Comparison of ENCODE assay signal across 18 cellular contexts in genomic region chr5:13625616-13626198, GRCh38.
"Had no signal": no experiment of that assay in that cellular context is flagged by ENCODE, and none has a peak within 500 bp of the region (broad histone marks: within the 10 kb centered on the region; RNA-seq: fewer than 3 reads in every experiment).

No MANE protein-coding gene starts in this region.

- ATAC-seq: heart left ventricle; left ventricle myocardium superior; pancreas; stimulated activated memory B cell treated with anti-CD40 and anti-IgM and Interleukin-4, amounts not matched to agents 10 μg/mL and 1 μg/mL and 100 μg/mL, for 72 hours; T-helper 17 cell had no signal

- H3K27me3 ChIP-seq: heart left ventricle, neural progenitor cell, pancreas had no signal

- H3K36me3 Mint-ChIP-seq: activated naive CD8-positive, alpha-beta T cell; neural progenitor cell; stimulated activated memory B cell treated with anti-CD40 and anti-IgM and Interleukin-4, amounts not matched to agents 10 μg/mL and 1 μg/mL and 100 μg/mL, for 72 hours had no signal

- H3K27ac Mint-ChIP-seq: activated naive CD8-positive, alpha-beta T cell; neural progenitor cell; stimulated activated memory B cell treated with anti-CD40 and anti-IgM and Interleukin-4, amounts not matched to agents 10 μg/mL and 1 μg/mL and 100 μg/mL, for 72 hours; T-helper 17 cell had no signal

- DNase-seq: activated CD4-positive, alpha-beta T cell treated with anti-CD3 and anti-CD28 coated beads, Interleukin-2, amount 50 U/mL, for 4 hours; activated gamma-delta T cell; activated T-cell treated with anti-CD3 and anti-CD28 coated beads, Interleukin-2, amount 50 U/mL, for 1 hour; anterior cingulate cortex; heart left ventricle; left ventricle myocardium superior; pancreas; SK-N-SH; small intestine; T-helper 17 cell; trophoblast cell had no signal

- H3K9ac ChIP-seq: neural progenitor cell, SK-N-SH had no signal

- H3K4me3 Mint-ChIP-seq: activated naive CD8-positive, alpha-beta T cell; neural progenitor cell; stimulated activated memory B cell treated with anti-CD40 and anti-IgM and Interleukin-4, amounts not matched to agents 10 μg/mL and 1 μg/mL and 100 μg/mL, for 72 hours; T-helper 17 cell had no signal

- FAIRE-seq: colon, frontal cortex, islet of Langerhans, pancreas, small intestine, TTC549 had no signal

- H3K4me2 ChIP-seq: neural progenitor cell, SK-N-SH had no signal

- H3K36me3 ChIP-seq: heart left ventricle, neural progenitor cell, pancreas had no signal

- H2AFZ ChIP-seq: neural progenitor cell had no signal

- H3K27ac ChIP-seq: heart left ventricle, neural progenitor cell, pancreas had no signal

- H3K4me3 ChIP-seq: heart left ventricle, neural progenitor cell, pancreas had no signal

- H3K4me1 ChIP-seq: heart left ventricle, pancreas had no signal

- H3K9me3 ChIP-seq: heart left ventricle, pancreas, SK-N-SH had no signal

- H3K27me3 Mint-ChIP-seq: activated naive CD8-positive, alpha-beta T cell; stimulated activated memory B cell treated with anti-CD40 and anti-IgM and Interleukin-4, amounts not matched to agents 10 μg/mL and 1 μg/mL and 100 μg/mL, for 72 hours; T-helper 17 cell had no signal

- H3K4me1 Mint-ChIP-seq: neural progenitor cell; stimulated activated memory B cell treated with anti-CD40 and anti-IgM and Interleukin-4, amounts not matched to agents 10 μg/mL and 1 μg/mL and 100 μg/mL, for 72 hours; T-helper 17 cell had no signal
